In the genomic region with DNA sequence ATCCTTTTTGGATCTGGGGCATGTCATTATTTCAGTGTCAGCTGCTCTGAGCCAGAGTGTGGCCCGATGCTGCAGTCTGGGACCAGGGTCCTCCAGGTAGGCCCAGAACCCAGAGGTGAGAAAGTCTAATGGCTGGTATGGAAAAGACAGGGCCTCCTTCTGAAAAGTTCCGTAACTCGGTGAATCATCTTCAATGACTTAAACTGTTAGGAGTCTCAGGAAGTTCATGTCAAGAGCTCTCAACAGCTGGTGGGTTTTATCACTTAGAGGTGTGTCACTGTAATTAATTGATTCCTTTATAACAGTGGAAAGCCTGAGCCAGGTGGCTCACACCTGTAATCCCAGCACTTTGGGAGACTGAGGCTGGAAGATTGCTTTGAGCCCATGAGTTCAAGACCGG, we compare ENCODE assay signal across 1 cellular context.
TF ChIP-seq lines count a peak whose summit lies in the region.

No MANE protein-coding gene starts in this region.

TF ChIP-seq in IMR-90, 13 proteins besides CTCF, POLR2A, EP300 and RAD21:
- no peak for TF ChIP-seq BHLHE40 (IDR thresholded peaks at IDR 0.05; ENCODE audit: low read depth, low read length)
- TF ChIP-seq, protein P1, sequence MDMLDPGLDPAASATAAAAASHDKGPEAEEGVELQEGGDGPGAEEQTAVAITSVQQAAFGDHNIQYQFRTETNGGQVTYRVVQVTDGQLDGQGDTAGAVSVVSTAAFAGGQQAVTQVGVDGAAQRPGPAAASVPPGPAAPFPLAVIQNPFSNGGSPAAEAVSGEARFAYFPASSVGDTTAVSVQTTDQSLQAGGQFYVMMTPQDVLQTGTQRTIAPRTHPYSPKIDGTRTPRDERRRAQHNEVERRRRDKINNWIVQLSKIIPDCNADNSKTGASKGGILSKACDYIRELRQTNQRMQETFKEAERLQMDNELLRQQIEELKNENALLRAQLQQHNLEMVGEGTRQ (IDR thresholded peaks at IDR 0.05; ENCODE audit: low read depth, low read length) = no peak
